ENCODE assay signal across 17 cellular contexts in genomic region chr17:81939881-81940385, GRCh38. TPM values are rescaled to one million over a fixed set of nuclear protein-coding genes. Genes with fewer than 3 reads are reported as not detected.
DNase-seq lines count a peak whose midpoint lies in the region; ATAC-seq, FAIRE-seq and TF ChIP-seq lines count a peak whose summit lies in the region.
"Had no signal": no experiment of that assay in that cellular context is flagged by ENCODE, and none has a peak within 500 bp of the region (broad histone marks: within the 10 kb centered on the region; RNA-seq: fewer than 3 reads in every experiment).

No MANE protein-coding gene starts in this region.

- TF ChIP-seq RAD21 in HepG2 (CRISPR knock-in tag; IDR thresholded peaks at IDR 0.05) (no peak), SK-N-SH (IDR thresholded peaks at IDR 0.05; ENCODE audit: low read length) (no peak)

- TF ChIP-seq CTCF in fibroblast of lung (conservative IDR thresholded peaks at IDR 0.05 in 1 of 2, IDR thresholded peaks at IDR 0.05 in 1 of 2; ENCODE audit: low read depth in 1 of 2, low read length in 2 of 2) (no peak), HepG2 (CRISPR knock-in tag; IDR thresholded peaks at IDR 0.05) (no peak), stomach (IDR thresholded peaks at IDR 0.05) (no peak), SK-N-SH (IDR thresholded peaks at IDR 0.05) (no peak)

- H3K27me3 ChIP-seq in MG63 (no peaks in the 10 kb centered on the region), fibroblast of lung (ENCODE audit: control insufficient read depth, insufficient read depth, low read length) (peaks cover 10% of the 10 kb centered on the region), HepG2 (ENCODE audit: control insufficient read depth in 1 of 2, insufficient read depth in 2 of 2, low read length in 2 of 2) (peaks cover 16 to 33% of the 10 kb centered on the region in 2 experiments; a peak in 4 of 5 replicates), stomach (peaks cover 0 to 66% (median 12%) of the 10 kb centered on the region in 3 donors), SK-N-SH (ENCODE audit: insufficient read depth) (no peaks in the 10 kb centered on the region)

- intact Hi-C loops in HepG2 (cut with micrococcal nuclease; ENCODE audit: unreplicated experiment) (no loop called here), stomach (cut with DNase I; ENCODE audit: low total_unique reads) (no loop called here)

- H3K27ac ChIP-seq in fibroblast of lung (ENCODE audit: insufficient read depth, low read length): no peak overlapping the region
- H3K27ac ChIP-seq in HepG2 (ENCODE audit: extremely low read length, insufficient read depth, low read length): no peak overlapping the region
- H3K27ac ChIP-seq in stomach: peak overlapping the region in 1 of 5 donors; percentile 20
- H3K27ac ChIP-seq in SK-N-SH (ENCODE audit: low read depth in 2 of 2, low read length in 1 of 2): no peak overlapping the region
- H3K27ac ChIP-seq: SJSA1 had no signal

- H3K9me3 ChIP-seq in MG63 (no peaks in the 10 kb centered on the region), fibroblast of lung (ENCODE audit: control insufficient read depth, insufficient read depth, low read depth, low read length) (no peaks in the 10 kb centered on the region), HepG2 (ENCODE audit: low read length) (no peaks in the 10 kb centered on the region), stomach (no peaks in the 10 kb centered on the region), SK-N-SH (no peaks in the 10 kb centered on the region)
- H3K9me3 ChIP-seq: SJSA1 had no signal

- H3K79me2 ChIP-seq in fibroblast of lung (ENCODE audit: control insufficient read depth, insufficient read depth, low read length): no peaks in the 10 kb centered on the region
- peaks cover 19% of the 10 kb centered on the region for H3K79me2 ChIP-seq in HepG2 (ENCODE audit: insufficient read depth, low read length)
- peaks cover 19% of the 10 kb centered on the region for H3K79me2 ChIP-seq in SK-N-SH (ENCODE audit: insufficient read depth)

- no peak overlapping the region for H2AFZ ChIP-seq in fibroblast of lung (ENCODE audit: low read length)
- H2AFZ ChIP-seq in HepG2 (ENCODE audit: low read length): no peak overlapping the region
- no peak overlapping the region for H2AFZ ChIP-seq in SK-N-SH (ENCODE audit: low read depth)

- H3F3A ChIP-seq in SK-N-SH (replicated peaks; ENCODE audit: insufficient read depth): peaks cover 3% of the 10 kb centered on the region

- TF ChIP-seq POLR2A in HepG2 (IDR thresholded peaks at IDR 0.05; ENCODE audit: insufficient read depth in 1 of 2, low read depth in 2 of 2, low read length in 2 of 2) (no peak), stomach (IDR thresholded peaks at IDR 0.05) (no peak)

- H3K9ac ChIP-seq in fibroblast of lung (ENCODE audit: insufficient read depth, low read length): no peak overlapping the region
- no peak overlapping the region for H3K9ac ChIP-seq in HepG2 (ENCODE audit: insufficient read depth, low read depth, low read length)
- H3K9ac ChIP-seq in SK-N-SH: no peak overlapping the region

- in situ Hi-C loops in HepG2 (cut with HindIII; ENCODE audit: extremely low pct_ligation_motif_present, low pct_unique_long_range_greater_than_20kb): no loop called here

- BruUV-seq in HepG2 (replicated peaks; lab: Mats Ljungman, UMichigan): no TSS peak

- 46% methylated on average over 8 of the region's 21 CpGs for WGBS in HepG2 (ENCODE audit: low lambda C conversion rate)
- 49 to 63% (median 53%) methylated on average over 10 to 21 of the region's 21 CpGs for WGBS in stomach, 5 donors
- WGBS in SK-N-SH (ENCODE audit: low lambda C conversion rate): 80% methylated on average over 12 of the region's 21 CpGs

- H3K4me3 ChIP-seq in MG63 (no peak overlapping the region), fibroblast of lung (replicated peaks in 1 of 4; ENCODE audit: control extremely low read depth in 1 of 4, insufficient read depth in 1 of 4, low read depth in 3 of 4, low read length in 4 of 4) (no peak overlapping the region), HepG2 (replicated peaks in 1 of 3; ENCODE audit: insufficient read depth in 1 of 3, low read depth in 2 of 3, low read length in 3 of 3) (no peak overlapping the region), stomach (no peak overlapping the region), SK-N-SH (ENCODE audit: low read depth in 2 of 2, low read length in 1 of 2) (no peak overlapping the region)
- H3K4me3 ChIP-seq: SJSA1 had no signal

- CTCF ChIA-PET in HepG2 (lab: Yijun Ruan, JAX; ENCODE audit: low intra/inter-chr PET ratio, low total read pairs) (no interaction called here), SK-N-SH (lab: Yijun Ruan, JAX) (interaction anchor here (1.1 to 17.7 kb wide), 6 partner anchors 9 to 214 kb away, joined by 3 to 216 read pairs (median 3); partner anchors contain the start of genes CENPX, LRRC45 and NOTUM)

- DNase-seq in MG63 (peak; percentile 61), fibroblast of lung (ENCODE audit: low read depth in 2 of 2) (peak in 1 of 2 donors; percentile 44), HepG2 (ENCODE audit: low spot score) (no peak), stomach (peak; percentile 62), NCI-H2227 (lab: John Stamatoyannopoulos, UW; ENCODE audit: unreplicated experiment) (no peak), SK-N-SH (no peak)
- DNase-seq: HCEC 1CT; MM.1S; NK-92 treated with Interleukin-12 subunit alpha and Interleukin-12 subunit beta, amount 100 ng/mL, for 24 hours; stimulated activated naive CD8-positive, alpha-beta T cell treated with anti-CD3 and anti-CD28 coated beads, Interleukin-15, amount 100 ng/mL, for 72 hours had no signal

- POLR2A ChIA-PET in HepG2 (lab: Yijun Ruan, JAX): interaction anchor here (0.7 to 7.9 kb wide), 10 partner anchors 9 to 98 kb away, joined by 3 to 58 read pairs (median 4); partner anchors contain the start of genes CENPX, DCXR and MAFG
- POLR2A ChIA-PET in SK-N-SH (lab: Yijun Ruan, JAX): no interaction called here

- H3K36me3 ChIP-seq in MG63 (peaks cover 16% of the 10 kb centered on the region), fibroblast of lung (ENCODE audit: control insufficient read depth, insufficient read depth, low read length) (peaks cover under 1% of the 10 kb centered on the region), HepG2 (replicated peaks in 1 of 2; ENCODE audit: control insufficient read depth in 1 of 2, insufficient read depth in 2 of 2, low read length in 2 of 2) (peaks cover 6 to 10% of the 10 kb centered on the region in 2 experiments; a peak in 4 of 5 replicates), stomach (no peaks in the 10 kb centered on the region), SK-N-SH (replicated peaks in 1 of 2; ENCODE audit: control insufficient read depth in 1 of 2, insufficient read depth in 2 of 2, low read length in 1 of 2) (peaks cover 0 to 2% of the 10 kb centered on the region in 2 experiments)
- H3K36me3 ChIP-seq: SJSA1 had no signal

- peak overlapping the region; percentile 35 for H3K4me2 ChIP-seq in fibroblast of lung (ENCODE audit: extremely low read depth, insufficient read depth, low read length)
- H3K4me2 ChIP-seq in HepG2 (ENCODE audit: low read depth, low read length): no peak overlapping the region
- no peak overlapping the region for H3K4me2 ChIP-seq in SK-N-SH

- ATAC-seq in HepG2: no peak
- no peak for ATAC-seq in HG02623 (IDR thresholded peaks at IDR 0.05; ENCODE audit: unreplicated experiment)
- no peak for ATAC-seq in GM18517 (IDR thresholded peaks at IDR 0.05; ENCODE audit: unreplicated experiment)
- ATAC-seq: activated naive CD4-positive, alpha-beta T cell treated with anti-CD3 and anti-CD28 coated beads, Interleukin-2, amount 50 U/mL, for 72 hours; stimulated activated naive CD8-positive, alpha-beta T cell treated with anti-CD3 and anti-CD28 coated beads, Interleukin-15, amount 100 ng/mL, for 72 hours had no signal

- H4K20me1 ChIP-seq in fibroblast of lung (ENCODE audit: control insufficient read depth, extremely low read depth, insufficient read depth, low read length) (no peaks in the 10 kb centered on the region), HepG2 (ENCODE audit: insufficient read depth, low read length) (no peaks in the 10 kb centered on the region; the same call in 1 of the 2 replicates), SK-N-SH (ENCODE audit: insufficient read depth) (no peaks in the 10 kb centered on the region)

- no peaks in the 10 kb centered on the region for H3K9me2 ChIP-seq in SK-N-SH

- FAIRE-seq in HepG2 (lab: Jason Lieb, UNC): no peak
- FAIRE-seq: islet of Langerhans had no signal

- no peak for TF ChIP-seq EP300 in HepG2 (IDR thresholded peaks at IDR 0.05; ENCODE audit: low read depth in 2 of 2, low read length in 2 of 2)
- TF ChIP-seq EP300 in HepG2 (CRISPR knock-in tag; IDR thresholded peaks at IDR 0.05; ENCODE audit: borderline replicate concordance): no peak
- no peak for TF ChIP-seq EP300 in stomach (IDR thresholded peaks at IDR 0.05)
- no peak for TF ChIP-seq EP300 in SK-N-SH (IDR thresholded peaks at IDR 0.05; ENCODE audit: borderline replicate concordance in 1 of 2, low read depth in 1 of 2, low read length in 1 of 2)

- H3K4me1 ChIP-seq in fibroblast of lung (ENCODE audit: control insufficient read depth, extremely low read depth, insufficient read depth, low read length) (peaks cover 2% of the 10 kb centered on the region), HepG2 (ENCODE audit: insufficient read depth, low read length) (peaks cover 78% of the 10 kb centered on the region), stomach (peaks cover 9 to 46% (median 23%) of the 10 kb centered on the region in 4 donors), SK-N-SH (ENCODE audit: control insufficient read depth in 1 of 2, insufficient read depth in 2 of 2, low read depth in 1 of 2, low read length in 1 of 2) (peaks cover 6 to 17% of the 10 kb centered on the region in 2 experiments; a peak in 2 of 4 replicates)

RNA-seq across cellular contexts. Expression of gene PYCR1, which starts 2.8 kb away (rescaled TPM):
- 253 and 283 TPM in 2 replicates for total RNA-seq in MG63 (2014; rRNA removed; shearing (Covaris generic); ENCODE audit: low replicate concordance)
- total RNA-seq in fibroblast of lung (73.7 and 102 TPM in 2 replicates), HepG2 (2016; rRNA removed; fragmentation: Illumina TruSeq; extraction: Trizol) (323 and 338 TPM in 2 replicates), stomach (10 to 100 TPM in 3 of 5 donors, 1 to 10 TPM in 1, not detected in 1; 8.9 to 28.8 (median 15.7) TPM)
- polyA plus RNA-seq in fibroblast of lung (34.2 and 56.8 TPM in 2 replicates), HepG2 (2011; rRNA removed) (338 and 382 TPM in 2 replicates), stomach (10 to 100 TPM; 20.0 to 73.8 (median 47.4) TPM), SK-N-SH (2012; rRNA removed) (121 and 165 TPM in 2 replicates)
- 52.2 and 74.6 TPM in 2 replicates for polyA plus RNA-seq in fibroblast of lung (2012)
- 85.0 and 116 TPM in 2 replicates for polyA minus RNA-seq in fibroblast of lung (ENCODE audit: low replicate concordance)
- 107 and 137 TPM in 2 replicates for total RNA-seq in HepG2 (2016; cell fraction: cytosol; rRNA removed; fragmentation: Illumina TruSeq; extraction: Trizol; ENCODE audit: low read depth)
- 327 and 331 TPM in 2 replicates for total RNA-seq in HepG2 (2016; cell fraction: insoluble cytoplasmic fraction; rRNA removed; fragmentation: Illumina TruSeq; extraction: Trizol)
- 233 and 286 TPM in 2 replicates for total RNA-seq in HepG2 (2016; cell fraction: membrane; rRNA removed; fragmentation: Illumina TruSeq; extraction: Trizol)
- 125 and 146 TPM in 2 replicates for total RNA-seq in HepG2 (2016; cell fraction: nucleus; rRNA removed; fragmentation: Illumina TruSeq; extraction: Trizol)
- 241 and 431 TPM in 2 replicates for polyA plus RNA-seq in HepG2 (2011; cell fraction: cytosol; rRNA removed)
- 366 and 457 TPM in 2 replicates for polyA plus RNA-seq in HepG2 (2011; cell fraction: nucleus; rRNA removed)
- polyA plus RNA-seq in HepG2 (2012): 191 and 311 TPM in 2 replicates
- polyA plus RNA-seq in HepG2 (2016; cell fraction: cytosol; fragmentation: Illumina TruSeq; extraction: Trizol; ENCODE audit: low read depth): 130 and 165 TPM in 2 replicates
- polyA plus RNA-seq in HepG2 (2016; cell fraction: insoluble cytoplasmic fraction; fragmentation: Illumina TruSeq; extraction: Trizol; ENCODE audit: low read depth): 344 and 389 TPM in 2 replicates
- 207 and 239 TPM in 2 replicates for polyA plus RNA-seq in HepG2 (2016; cell fraction: membrane; fragmentation: Illumina TruSeq; extraction: Trizol; ENCODE audit: low read depth)
- 253 and 265 TPM in 2 replicates for polyA plus RNA-seq in HepG2 (2016; cell fraction: nucleus; fragmentation: Illumina TruSeq; extraction: Trizol; ENCODE audit: insufficient read depth, low read depth)
- polyA minus RNA-seq in HepG2 (2011; rRNA and poly(A)+ RNA removed; ENCODE audit: low replicate concordance): 104 and 478 TPM in 2 replicates
- polyA minus RNA-seq in HepG2 (2011; cell fraction: cytosol; rRNA and poly(A)+ RNA removed): 138 and 160 TPM in 2 replicates
- polyA minus RNA-seq in HepG2 (2011; cell fraction: nucleus; rRNA and poly(A)+ RNA removed): 31.5 and 42.4 TPM in 2 replicates
- polyA plus RNA-seq in SK-N-SH (2012; cell fraction: cytosol; rRNA removed): 52.8 and 102 TPM in 2 replicates
- polyA plus RNA-seq in SK-N-SH (2012; cell fraction: nucleus; rRNA removed): 77.3 and 103 TPM in 2 replicates

RNA-seq across cellular contexts. Expression of gene MYADML2, which starts 7.1 kb away (rescaled TPM):
- total RNA-seq in MG63 (2014; rRNA removed; shearing (Covaris generic); ENCODE audit: low replicate concordance): not detected in 2 replicates
- not detected in 2 replicates for total RNA-seq in fibroblast of lung
- not detected in 2 replicates for polyA plus RNA-seq in fibroblast of lung
- polyA plus RNA-seq in fibroblast of lung (2012): 0.06 TPM in 1 of 2 replicates, not detected in the other
- not detected in 2 replicates for polyA minus RNA-seq in fibroblast of lung (ENCODE audit: low replicate concordance)
- total RNA-seq in HepG2 (2016; rRNA removed; fragmentation: Illumina TruSeq; extraction: Trizol): not detected in 2 replicates
- not detected in 2 replicates for total RNA-seq in HepG2 (2016; cell fraction: cytosol; rRNA removed; fragmentation: Illumina TruSeq; extraction: Trizol; ENCODE audit: low read depth)
- not detected in 2 replicates for total RNA-seq in HepG2 (2016; cell fraction: insoluble cytoplasmic fraction; rRNA removed; fragmentation: Illumina TruSeq; extraction: Trizol)
- total RNA-seq in HepG2 (2016; cell fraction: membrane; rRNA removed; fragmentation: Illumina TruSeq; extraction: Trizol): not detected in 2 replicates
- total RNA-seq in HepG2 (2016; cell fraction: nucleus; rRNA removed; fragmentation: Illumina TruSeq; extraction: Trizol): not detected in 2 replicates
- not detected in 2 replicates for polyA plus RNA-seq in HepG2 (2011; rRNA removed)
- polyA plus RNA-seq in HepG2 (2011; cell fraction: cytosol; rRNA removed): not detected in 2 replicates
- not detected in 2 replicates for polyA plus RNA-seq in HepG2 (2011; cell fraction: nucleus; rRNA removed)
- 0.07 TPM in 1 of 2 replicates, not detected in the other for polyA plus RNA-seq in HepG2 (2012)
- polyA plus RNA-seq in HepG2 (2016; cell fraction: cytosol; fragmentation: Illumina TruSeq; extraction: Trizol; ENCODE audit: low read depth): not detected in 2 replicates
- polyA plus RNA-seq in HepG2 (2016; cell fraction: insoluble cytoplasmic fraction; fragmentation: Illumina TruSeq; extraction: Trizol; ENCODE audit: low read depth): not detected in 2 replicates
- not detected in 2 replicates for polyA plus RNA-seq in HepG2 (2016; cell fraction: membrane; fragmentation: Illumina TruSeq; extraction: Trizol; ENCODE audit: low read depth)
- polyA plus RNA-seq in HepG2 (2016; cell fraction: nucleus; fragmentation: Illumina TruSeq; extraction: Trizol; ENCODE audit: insufficient read depth, low read depth): not detected in 2 replicates
- polyA minus RNA-seq in HepG2 (2011; rRNA and poly(A)+ RNA removed; ENCODE audit: low replicate concordance): 0.05 TPM in 1 of 2 replicates, not detected in the other
- not detected in 2 replicates for polyA minus RNA-seq in HepG2 (2011; cell fraction: cytosol; rRNA and poly(A)+ RNA removed)
- not detected in 2 replicates for polyA minus RNA-seq in HepG2 (2011; cell fraction: nucleus; rRNA and poly(A)+ RNA removed)
- not detected for total RNA-seq in stomach
- polyA plus RNA-seq in stomach: not detected
- polyA plus RNA-seq in SK-N-SH (2012; rRNA removed): not detected in 2 replicates
- not detected in 2 replicates for polyA plus RNA-seq in SK-N-SH (2012; cell fraction: cytosol; rRNA removed)
- not detected in 2 replicates for polyA plus RNA-seq in SK-N-SH (2012; cell fraction: nucleus; rRNA removed)
- total RNA-seq: activated CD8-positive, alpha-beta memory T cell treated with anti-CD3 and anti-CD28 coated beads for 36 hours; activated naive CD4-positive, alpha-beta T cell treated with anti-CD3 and anti-CD28 coated beads, Interleukin-2, amount 50 U/mL, for 72 hours; SJSA1 had no signal
- polyA plus RNA-seq: esophagus had no signal

RNA-seq across cellular contexts. Expression of gene MAFG, which starts 12.4 kb away (rescaled TPM):
- 11.8 and 14.9 TPM in 2 replicates for total RNA-seq in MG63 (2014; rRNA removed; shearing (Covaris generic); ENCODE audit: low replicate concordance)
- 18.0 and 20.6 TPM in 2 replicates for total RNA-seq in fibroblast of lung
- 11.0 and 11.3 TPM in 2 replicates for polyA plus RNA-seq in fibroblast of lung
- polyA plus RNA-seq in fibroblast of lung (2012): 12.8 and 13.4 TPM in 2 replicates
- polyA minus RNA-seq in fibroblast of lung (ENCODE audit: low replicate concordance): 18.5 and 20.1 TPM in 2 replicates
- total RNA-seq in HepG2 (2016; rRNA removed; fragmentation: Illumina TruSeq; extraction: Trizol): 12.4 and 14.5 TPM in 2 replicates
- 2.1 and 2.3 TPM in 2 replicates for total RNA-seq in HepG2 (2016; cell fraction: cytosol; rRNA removed; fragmentation: Illumina TruSeq; extraction: Trizol; ENCODE audit: low read depth)
- 9.8 and 14.7 TPM in 2 replicates for total RNA-seq in HepG2 (2016; cell fraction: insoluble cytoplasmic fraction; rRNA removed; fragmentation: Illumina TruSeq; extraction: Trizol)
- 7.6 TPM in 2 replicates for total RNA-seq in HepG2 (2016; cell fraction: membrane; rRNA removed; fragmentation: Illumina TruSeq; extraction: Trizol)
- total RNA-seq in HepG2 (2016; cell fraction: nucleus; rRNA removed; fragmentation: Illumina TruSeq; extraction: Trizol): 15.5 and 16.7 TPM in 2 replicates
- 20.0 TPM in 2 replicates for polyA plus RNA-seq in HepG2 (2011; rRNA removed)
- 17.1 and 19.4 TPM in 2 replicates for polyA plus RNA-seq in HepG2 (2011; cell fraction: cytosol; rRNA removed)
- polyA plus RNA-seq in HepG2 (2011; cell fraction: nucleus; rRNA removed): 98.2 and 128 TPM in 2 replicates
- 16.1 and 26.5 TPM in 2 replicates for polyA plus RNA-seq in HepG2 (2012)
- polyA plus RNA-seq in HepG2 (2016; cell fraction: cytosol; fragmentation: Illumina TruSeq; extraction: Trizol; ENCODE audit: low read depth): 1.4 and 1.6 TPM in 2 replicates
- 9.2 and 10.7 TPM in 2 replicates for polyA plus RNA-seq in HepG2 (2016; cell fraction: insoluble cytoplasmic fraction; fragmentation: Illumina TruSeq; extraction: Trizol; ENCODE audit: low read depth)
- polyA plus RNA-seq in HepG2 (2016; cell fraction: membrane; fragmentation: Illumina TruSeq; extraction: Trizol; ENCODE audit: low read depth): 4.3 and 4.6 TPM in 2 replicates
- polyA plus RNA-seq in HepG2 (2016; cell fraction: nucleus; fragmentation: Illumina TruSeq; extraction: Trizol; ENCODE audit: insufficient read depth, low read depth): 38.9 and 41.8 TPM in 2 replicates
- 16.8 and 26.4 TPM in 2 replicates for polyA minus RNA-seq in HepG2 (2011; rRNA and poly(A)+ RNA removed; ENCODE audit: low replicate concordance)
- 8.0 and 9.5 TPM in 2 replicates for polyA minus RNA-seq in HepG2 (2011; cell fraction: cytosol; rRNA and poly(A)+ RNA removed)
- polyA minus RNA-seq in HepG2 (2011; cell fraction: nucleus; rRNA and poly(A)+ RNA removed): 11.9 and 15.8 TPM in 2 replicates
- total RNA-seq in stomach: 10 to 100 TPM in 4 of 5 donors, 1 to 10 TPM in 1; 2.3 to 30.4 (median 20.3) TPM
- 1 to 10 TPM; 7.2 to 8.9 (median 8.1) TPM for polyA plus RNA-seq in stomach
- 30.3 and 38.7 TPM in 2 replicates for polyA plus RNA-seq in SK-N-SH (2012; rRNA removed)
- 22.2 and 29.1 TPM in 2 replicates for polyA plus RNA-seq in SK-N-SH (2012; cell fraction: cytosol; rRNA removed)
- 88.8 and 95.8 TPM in 2 replicates for polyA plus RNA-seq in SK-N-SH (2012; cell fraction: nucleus; rRNA removed)

RNA-seq across cellular contexts. Expression of gene NOTUM, which starts 21.1 kb away (rescaled TPM):
- total RNA-seq in MG63 (2014; rRNA removed; shearing (Covaris generic); ENCODE audit: low replicate concordance): 0.66 TPM in 1 of 2 replicates, not detected in the other
- total RNA-seq in fibroblast of lung (0.50 and 0.51 TPM in 2 replicates), HepG2 (2016; rRNA removed; fragmentation: Illumina TruSeq; extraction: Trizol) (67.7 and 160 TPM in 2 replicates), stomach (1 to 10 TPM in 1 of 5 donors, under 1 TPM in 1, not detected in 3; 0.58 to 1.5 TPM)
- polyA plus RNA-seq in fibroblast of lung (0.02 TPM in 2 replicates), HepG2 (2011; rRNA removed) (150 and 181 TPM in 2 replicates), stomach (1 to 10 TPM in 1 of 3 donors, under 1 TPM in 2; 0.37 to 3.8 (median 0.46) TPM), SK-N-SH (2012; rRNA removed) (0.33 and 0.36 TPM in 2 replicates)
- polyA plus RNA-seq in fibroblast of lung (2012): 0.09 TPM in 1 of 2 replicates, not detected in the other
- 0.12 TPM in 1 of 2 replicates, not detected in the other for polyA minus RNA-seq in fibroblast of lung (ENCODE audit: low replicate concordance)
- total RNA-seq in HepG2 (2016; cell fraction: cytosol; rRNA removed; fragmentation: Illumina TruSeq; extraction: Trizol; ENCODE audit: low read depth): 84.5 and 93.0 TPM in 2 replicates
- 57.7 and 164 TPM in 2 replicates for total RNA-seq in HepG2 (2016; cell fraction: insoluble cytoplasmic fraction; rRNA removed; fragmentation: Illumina TruSeq; extraction: Trizol)
- 135 and 136 TPM in 2 replicates for total RNA-seq in HepG2 (2016; cell fraction: membrane; rRNA removed; fragmentation: Illumina TruSeq; extraction: Trizol)
- 135 and 163 TPM in 2 replicates for total RNA-seq in HepG2 (2016; cell fraction: nucleus; rRNA removed; fragmentation: Illumina TruSeq; extraction: Trizol)
- polyA plus RNA-seq in HepG2 (2011; cell fraction: cytosol; rRNA removed): 114 and 236 TPM in 2 replicates
- 458 and 622 TPM in 2 replicates for polyA plus RNA-seq in HepG2 (2011; cell fraction: nucleus; rRNA removed)
- polyA plus RNA-seq in HepG2 (2012): 125 and 195 TPM in 2 replicates
- polyA plus RNA-seq in HepG2 (2016; cell fraction: cytosol; fragmentation: Illumina TruSeq; extraction: Trizol; ENCODE audit: low read depth): 88.8 and 91.1 TPM in 2 replicates
- polyA plus RNA-seq in HepG2 (2016; cell fraction: insoluble cytoplasmic fraction; fragmentation: Illumina TruSeq; extraction: Trizol; ENCODE audit: low read depth): 83.8 and 101 TPM in 2 replicates
- 141 and 157 TPM in 2 replicates for polyA plus RNA-seq in HepG2 (2016; cell fraction: membrane; fragmentation: Illumina TruSeq; extraction: Trizol; ENCODE audit: low read depth)
- 380 and 399 TPM in 2 replicates for polyA plus RNA-seq in HepG2 (2016; cell fraction: nucleus; fragmentation: Illumina TruSeq; extraction: Trizol; ENCODE audit: insufficient read depth, low read depth)
- 0.49 and 206 TPM in 2 replicates for polyA minus RNA-seq in HepG2 (2011; rRNA and poly(A)+ RNA removed; ENCODE audit: low replicate concordance)
- 89.1 and 107 TPM in 2 replicates for polyA minus RNA-seq in HepG2 (2011; cell fraction: cytosol; rRNA and poly(A)+ RNA removed)
- 78.2 and 93.7 TPM in 2 replicates for polyA minus RNA-seq in HepG2 (2011; cell fraction: nucleus; rRNA and poly(A)+ RNA removed)
- polyA plus RNA-seq in SK-N-SH (2012; cell fraction: cytosol; rRNA removed): 0.09 and 0.33 TPM in 2 replicates
- 0.36 and 0.43 TPM in 2 replicates for polyA plus RNA-seq in SK-N-SH (2012; cell fraction: nucleus; rRNA removed)

RNA-seq across cellular contexts. Expression of gene SIRT7, which starts 22.0 kb away (rescaled TPM):
- total RNA-seq in MG63 (2014; rRNA removed; shearing (Covaris generic); ENCODE audit: low replicate concordance): 22.1 and 25.9 TPM in 2 replicates
- total RNA-seq in fibroblast of lung (14.9 and 18.7 TPM in 2 replicates), HepG2 (2016; rRNA removed; fragmentation: Illumina TruSeq; extraction: Trizol) (14.5 and 24.8 TPM in 2 replicates), stomach (100 to 1,000 TPM in 1 of 5 donors, 10 to 100 TPM in 4; 22.8 to 128 (median 56.0) TPM)
- polyA plus RNA-seq in fibroblast of lung (3.3 and 4.4 TPM in 2 replicates), HepG2 (2011; rRNA removed) (8.3 and 10.9 TPM in 2 replicates), stomach (10 to 100 TPM; 18.2 to 46.9 (median 44.1) TPM), SK-N-SH (2012; rRNA removed) (32.6 and 34.1 TPM in 2 replicates)
- 10.1 and 17.6 TPM in 2 replicates for polyA plus RNA-seq in fibroblast of lung (2012)
- polyA minus RNA-seq in fibroblast of lung (ENCODE audit: low replicate concordance): 39.3 and 50.8 TPM in 2 replicates
- 71.6 and 74.9 TPM in 2 replicates for total RNA-seq in HepG2 (2016; cell fraction: cytosol; rRNA removed; fragmentation: Illumina TruSeq; extraction: Trizol; ENCODE audit: low read depth)
- total RNA-seq in HepG2 (2016; cell fraction: insoluble cytoplasmic fraction; rRNA removed; fragmentation: Illumina TruSeq; extraction: Trizol): 13.5 and 25.0 TPM in 2 replicates
- 27.9 and 28.8 TPM in 2 replicates for total RNA-seq in HepG2 (2016; cell fraction: membrane; rRNA removed; fragmentation: Illumina TruSeq; extraction: Trizol)
- 28.8 and 33.6 TPM in 2 replicates for total RNA-seq in HepG2 (2016; cell fraction: nucleus; rRNA removed; fragmentation: Illumina TruSeq; extraction: Trizol)
- polyA plus RNA-seq in HepG2 (2011; cell fraction: cytosol; rRNA removed): 5.9 and 7.5 TPM in 2 replicates
- 73.2 and 80.4 TPM in 2 replicates for polyA plus RNA-seq in HepG2 (2011; cell fraction: nucleus; rRNA removed)
- polyA plus RNA-seq in HepG2 (2012): 12.4 and 18.7 TPM in 2 replicates
- polyA plus RNA-seq in HepG2 (2016; cell fraction: cytosol; fragmentation: Illumina TruSeq; extraction: Trizol; ENCODE audit: low read depth): 8.7 and 9.0 TPM in 2 replicates
- 13.6 and 15.2 TPM in 2 replicates for polyA plus RNA-seq in HepG2 (2016; cell fraction: insoluble cytoplasmic fraction; fragmentation: Illumina TruSeq; extraction: Trizol; ENCODE audit: low read depth)
- 12.2 and 12.4 TPM in 2 replicates for polyA plus RNA-seq in HepG2 (2016; cell fraction: membrane; fragmentation: Illumina TruSeq; extraction: Trizol; ENCODE audit: low read depth)
- 87.1 and 90.3 TPM in 2 replicates for polyA plus RNA-seq in HepG2 (2016; cell fraction: nucleus; fragmentation: Illumina TruSeq; extraction: Trizol; ENCODE audit: insufficient read depth, low read depth)
- 38.8 and 69.4 TPM in 2 replicates for polyA minus RNA-seq in HepG2 (2011; rRNA and poly(A)+ RNA removed; ENCODE audit: low replicate concordance)
- 8.9 and 16.0 TPM in 2 replicates for polyA minus RNA-seq in HepG2 (2011; cell fraction: cytosol; rRNA and poly(A)+ RNA removed)
- 22.5 and 26.8 TPM in 2 replicates for polyA minus RNA-seq in HepG2 (2011; cell fraction: nucleus; rRNA and poly(A)+ RNA removed)
- 10.3 and 12.3 TPM in 2 replicates for polyA plus RNA-seq in SK-N-SH (2012; cell fraction: cytosol; rRNA removed)
- polyA plus RNA-seq in SK-N-SH (2012; cell fraction: nucleus; rRNA removed): 182 and 254 TPM in 2 replicates

Comparison
In these comparisons a context has a peak if more than half of its experiments do, and no peak if none do; other contexts are left out.
1. DNase-seq: peak in MG63 (single experiment) and stomach (single experiment); none in HepG2 (single experiment), NCI-H2227 (single experiment) and SK-N-SH (single experiment).